In genomic region chr19:44988896-44989563, GRCh38 we compare ENCODE assay signal across 8 cellular contexts. TPM values are rescaled to one million over a fixed set of nuclear protein-coding genes. Genes with fewer than 3 reads are reported as not detected.
A peak's percentile ranks its signal among the peaks of the same experiment; 100 is the strongest.
DNase-seq lines count a peak whose midpoint lies in the region; ATAC-seq and TF ChIP-seq lines count a peak whose summit lies in the region.

No MANE protein-coding gene starts in this region.

- ATAC-seq in stimulated activated naive CD8-positive, alpha-beta T cell treated with anti-CD3 and anti-CD28 coated beads, Interleukin-15, amount 100 ng/mL, for 72 hours: peak; percentile 76
- no peak for ATAC-seq in HG03025 (IDR thresholded peaks at IDR 0.05; ENCODE audit: low FRiP score, unreplicated experiment)

- no peaks in the 10 kb centered on the region for H3K36me3 Mint-ChIP-seq in neural crest cell (ENCODE audit: low read depth)

- DNase-seq in SKM-1 treated with dmso at 0.1 percent for 144 hours (lab: John Stamatoyannopoulos, UW; ENCODE audit: unreplicated experiment): peak; percentile 33
- DNase-seq in SKM-1 (lab: John Stamatoyannopoulos, UW; ENCODE audit: unreplicated experiment): no peak
- DNase-seq in NCI-H510A (lab: John Stamatoyannopoulos, UW): peak; percentile 8
- peak; percentile 19 for DNase-seq in activated CD8-positive, alpha-beta memory T cell treated with anti-CD3 and anti-CD28 coated beads, Interleukin-2, amount 50 U/mL, for 24 hours (ENCODE audit: extremely low read depth)
- DNase-seq in epithelial cell of proximal tubule (ENCODE audit: low read depth): no peak
- peak; percentile 64 for DNase-seq in neural crest cell (ENCODE audit: low read depth, low spot score)
- DNase-seq in stimulated activated naive CD8-positive, alpha-beta T cell treated with anti-CD3 and anti-CD28 coated beads, Interleukin-15, amount 100 ng/mL, for 72 hours: peak; percentile 57 to 65

- H3K27ac Mint-ChIP-seq in neural crest cell (ENCODE audit: unreplicated experiment): peak overlapping the region; percentile 83
- peak overlapping the region; percentile 48 to 76 for H3K27ac Mint-ChIP-seq in stimulated activated naive CD8-positive, alpha-beta T cell treated with anti-CD3 and anti-CD28 coated beads, Interleukin-15, amount 100 ng/mL, for 72 hours

- no peak overlapping the region for H3K4me3 Mint-ChIP-seq in neural crest cell
- H3K4me3 Mint-ChIP-seq in stimulated activated naive CD8-positive, alpha-beta T cell treated with anti-CD3 and anti-CD28 coated beads, Interleukin-15, amount 100 ng/mL, for 72 hours: no peak overlapping the region

- H3K4me1 Mint-ChIP-seq in neural crest cell: no peaks in the 10 kb centered on the region
- H3K4me1 Mint-ChIP-seq in stimulated activated naive CD8-positive, alpha-beta T cell treated with anti-CD3 and anti-CD28 coated beads, Interleukin-15, amount 100 ng/mL, for 72 hours: peaks cover 4% of the 10 kb centered on the region

- H3K9me3 Mint-ChIP-seq in neural crest cell: no peaks in the 10 kb centered on the region
- H3K9me3 Mint-ChIP-seq in stimulated activated naive CD8-positive, alpha-beta T cell treated with anti-CD3 and anti-CD28 coated beads, Interleukin-15, amount 100 ng/mL, for 72 hours: no peaks in the 10 kb centered on the region

- H3K27me3 Mint-ChIP-seq in neural crest cell (ENCODE audit: low read depth): no peaks in the 10 kb centered on the region
- no peaks in the 10 kb centered on the region for H3K27me3 Mint-ChIP-seq in stimulated activated naive CD8-positive, alpha-beta T cell treated with anti-CD3 and anti-CD28 coated beads, Interleukin-15, amount 100 ng/mL, for 72 hours

- H3K4me3 ChIP-seq in epithelial cell of proximal tubule (ENCODE audit: low read depth, low read length): no peak overlapping the region

- TF ChIP-seq CTCF in epithelial cell of proximal tubule (conservative IDR thresholded peaks at IDR 0.05; ENCODE audit: low read depth, low read length) (peak; percentile 69), neural crest cell (conservative IDR thresholded peaks at IDR 0.05) (peak; percentile 67)

RNA-seq across cellular contexts. Expression of gene RELB, which starts 12.2 kb away (rescaled TPM):
- 28.3 and 40.2 TPM in 2 replicates for total RNA-seq in epithelial cell of proximal tubule
- total RNA-seq in neural crest cell: 2.9 and 3.1 TPM in 2 replicates

RNA-seq across cellular contexts. Expression of gene CLPTM1, which starts 33.9 kb away (rescaled TPM):
- total RNA-seq in epithelial cell of proximal tubule (39.6 and 56.3 TPM in 2 replicates), neural crest cell (89.9 and 93.2 TPM in 2 replicates)

RNA-seq across cellular contexts. Expression of gene APOC2, which starts 43.2 kb away (rescaled TPM):
- total RNA-seq in epithelial cell of proximal tubule (not detected in 2 replicates), neural crest cell (not detected in 2 replicates)

RNA-seq across cellular contexts. Expression of gene APOC4, which starts 47.0 kb away (rescaled TPM):
- total RNA-seq in epithelial cell of proximal tubule (not detected in 2 replicates), neural crest cell (not detected in 2 replicates)

RNA-seq across cellular contexts. Expression of gene CLASRP, which starts 49.8 kb away (rescaled TPM):
- total RNA-seq in epithelial cell of proximal tubule (38.8 and 58.1 TPM in 2 replicates), neural crest cell (119 and 121 TPM in 2 replicates)

Comparison
In these comparisons a context has a peak if more than half of its experiments do, and no peak if none do; other contexts are left out.
1. DNase-seq: peak in SKM-1 treated with dmso at 0.1 percent for 144 hours (single experiment), NCI-H510A (single experiment), activated CD8-positive, alpha-beta memory T cell treated with anti-CD3 and anti-CD28 coated beads, Interleukin-2, amount 50 U/mL, for 24 hours (single experiment), neural crest cell (single experiment) and stimulated activated naive CD8-positive, alpha-beta T cell treated with anti-CD3 and anti-CD28 coated beads, Interleukin-15, amount 100 ng/mL, for 72 hours (2 of 2); none in SKM-1 (single experiment) and epithelial cell of proximal tubule (single experiment).